Comparison of ENCODE assay signal across 8 cellular contexts in genomic region chr5:137954131-137954879, GRCh38.
A peak's percentile ranks its signal among the peaks of the same experiment; 100 is the strongest.
DNase-seq lines count a peak whose midpoint lies in the region; ATAC-seq and TF ChIP-seq lines count a peak whose summit lies in the region.

No MANE protein-coding gene starts in this region.

- peaks cover 16% of the 10 kb centered on the region for H3F3A ChIP-seq in smooth muscle cell (ENCODE audit: low read depth)

- TF ChIP-seq CTCF in ascending aorta (IDR thresholded peaks at IDR 0.05), result no peak
- TF ChIP-seq CTCF in smooth muscle cell (IDR thresholded peaks at IDR 0.05; ENCODE audit: borderline replicate concordance, insufficient read depth, poor library complexity, severe bottlenecking), result no peak

- H4K20me1 ChIP-seq in smooth muscle cell (ENCODE audit: low read depth), result no peaks in the 10 kb centered on the region

- H2AFZ ChIP-seq in smooth muscle cell (ENCODE audit: low read depth), result no peak overlapping the region

- H3K27me3 ChIP-seq in ascending aorta (no peaks in the 10 kb centered on the region), smooth muscle cell (ENCODE audit: low read depth) (no peaks in the 10 kb centered on the region)

- WGBS in smooth muscle cell (ENCODE audit: low lambda C conversion rate), result 35% methylated on average over 9 of the region's 9 CpGs

- intact Hi-C loops in ascending aorta (cut with DNase I) (no loop called here), left cardiac atrium (cut with DNase I) (no loop called here)

- peak overlapping the region; percentile 73 for H3K4me2 ChIP-seq in smooth muscle cell

- ATAC-seq in left cardiac atrium, result peak; percentile 90 to 98
- no peak for ATAC-seq in HG03520 (IDR thresholded peaks at IDR 0.05; ENCODE audit: unreplicated experiment)
- no peak for ATAC-seq in HG02981 (IDR thresholded peaks at IDR 0.05; ENCODE audit: unreplicated experiment)

- H3K4me3 ChIP-seq in ascending aorta (peak overlapping the region in 1 of 2 donors; percentile 18), smooth muscle cell (peak overlapping the region; percentile 4)

- H3K36me3 ChIP-seq in ascending aorta (peaks cover 17 to 25% of the 10 kb centered on the region in 2 donors), smooth muscle cell (ENCODE audit: low read depth) (no peaks in the 10 kb centered on the region)

- H3K9ac ChIP-seq in smooth muscle cell (ENCODE audit: low read depth), result no peak overlapping the region

- H3K4me1 ChIP-seq in ascending aorta (peaks cover 4 to 6% of the 10 kb centered on the region in 2 donors), smooth muscle cell (ENCODE audit: low read depth) (peaks cover 5% of the 10 kb centered on the region)

- H3K9me3 ChIP-seq in ascending aorta, result no peaks in the 10 kb centered on the region
- no peaks in the 10 kb centered on the region for H3K9me3 ChIP-seq in smooth muscle cell (replicated peaks; ENCODE audit: low read depth)

- H3K27ac ChIP-seq in ascending aorta (peak overlapping the region; percentile 77 to 84), smooth muscle cell (ENCODE audit: low read depth) (peak overlapping the region; percentile 78)

- no peaks in the 10 kb centered on the region for H3K79me2 ChIP-seq in smooth muscle cell (ENCODE audit: low read depth)

- DNase-seq in H4 (ENCODE audit: low spot score) (peak; percentile 84), ascending aorta (ENCODE audit: low spot score in 2 of 2) (no peak), left cardiac atrium (peak; percentile 40), smooth muscle cell (lab: John Stamatoyannopoulos, UW; ENCODE audit: unreplicated experiment) (no peak), SHP77 treated with DMSO at 0.1 percent for 48 hours (lab: John Stamatoyannopoulos, UW) (no peak)
- DNase-seq in central memory CD4-positive, alpha-beta T cell, result no peak

Comparison
In these comparisons a context has a peak if more than half of its experiments do, and no peak if none do; other contexts are left out.
1. DNase-seq: peak in H4 (single experiment) and left cardiac atrium (single experiment); none in ascending aorta (0 of 2), smooth muscle cell (single experiment), SHP77 treated with DMSO at 0.1 percent for 48 hours (single experiment) and central memory CD4-positive, alpha-beta T cell (single experiment).
2. ATAC-seq: peak in left cardiac atrium (2 of 2); none in HG03520 (single experiment) and HG02981 (single experiment).